11 cellular contexts compared by ENCODE assay signal in genomic region chr10:57849726-57850357, GRCh38.
DNase-seq lines count a peak whose midpoint lies in the region; ATAC-seq and TF ChIP-seq lines count a peak whose summit lies in the region.
"Had no signal": no experiment of that assay in that cellular context is flagged by ENCODE, and none has a peak within 500 bp of the region (broad histone marks: within the 10 kb centered on the region; RNA-seq: fewer than 3 reads in every experiment).

No MANE protein-coding gene starts in this region.

- H3K27ac Mint-ChIP-seq in immature natural killer cell, result no peak overlapping the region

- intact Hi-C loops in right lobe of liver (cut with DNase I), result no loop called here

- no peak overlapping the region for H3K4me3 Mint-ChIP-seq in immature natural killer cell

- ATAC-seq in right lobe of liver, result peak; percentile 59 to 67 (median 64)
- ATAC-seq in HG03039 (IDR thresholded peaks at IDR 0.05; ENCODE audit: unreplicated experiment), result no peak
- no peak for ATAC-seq in HG03045 (IDR thresholded peaks at IDR 0.05; ENCODE audit: unreplicated experiment)
- ATAC-seq in GM21367 (IDR thresholded peaks at IDR 0.05; ENCODE audit: unreplicated experiment), result no peak
- ATAC-seq: HCT116, K562, psoas muscle had no signal

- no peaks in the 10 kb centered on the region for H3K4me1 ChIP-seq in right lobe of liver
- H3K4me1 ChIP-seq: psoas muscle had no signal

- H3K27me3 Mint-ChIP-seq in immature natural killer cell (ENCODE audit: low read depth in 3 of 3), result peaks cover 0 to 3% (median 0%) of the 10 kb centered on the region in 3 donors

- no peaks in the 10 kb centered on the region for H3K36me3 ChIP-seq in right lobe of liver

- TF ChIP-seq POLR2A in right lobe of liver (IDR thresholded peaks at IDR 0.05), result no peak

- H3K27me3 ChIP-seq in right lobe of liver, result no peaks in the 10 kb centered on the region

- in situ Hi-C loops in astrocyte of the cerebellum (cut with HindIII; ENCODE audit: low sequenced_read_pairs), result no loop called here

- peak; percentile 45 for TF ChIP-seq RAD21 in Ishikawa (IDR thresholded peaks at IDR 0.05; ENCODE audit: low read depth)

- H3K36me3 Mint-ChIP-seq in immature natural killer cell, result no peaks in the 10 kb centered on the region

- H3K4me3 ChIP-seq in astrocyte of the cerebellum (ENCODE audit: low read depth, low read length) (no peak overlapping the region), right lobe of liver (no peak overlapping the region)
- H3K4me3 ChIP-seq: K562, psoas muscle had no signal

- WGBS in right lobe of liver (ENCODE audit: insufficient coverage, low coverage, low lambda C conversion rate, missing lambda C conversion rate), result 17% methylated on average over 1 of the region's 1 CpG

- no peaks in the 10 kb centered on the region for H3K9me3 ChIP-seq in right lobe of liver
- H3K9me3 ChIP-seq: psoas muscle had no signal

- DNase-seq in COR-L47 (lab: John Stamatoyannopoulos, UW) (peak; percentile 31), astrocyte of the cerebellum (ENCODE audit: low read depth) (peak; percentile 18), right lobe of liver (no peak), immature natural killer cell (no peak)
- DNase-seq: psoas muscle had no signal

- H3K4me1 Mint-ChIP-seq in immature natural killer cell, result no peaks in the 10 kb centered on the region

- H3K9me3 Mint-ChIP-seq in immature natural killer cell, result peaks cover 0 to 10% (median 2%) of the 10 kb centered on the region in 6 donors

- TF ChIP-seq CTCF in astrocyte of the cerebellum (IDR thresholded peaks at IDR 0.05; ENCODE audit: low read depth, low read length, missing control alignments), result no peak
- TF ChIP-seq CTCF in right lobe of liver (IDR thresholded peaks at IDR 0.05), result peak; percentile 40 to 62 (median 58)

- no peak for TF ChIP-seq EP300 in Ishikawa (IDR thresholded peaks at IDR 0.05; ENCODE audit: borderline replicate concordance)

- H3K27ac ChIP-seq in right lobe of liver, result no peak overlapping the region
- H3K27ac ChIP-seq: psoas muscle had no signal

TF ChIP-seq in Ishikawa, 13 proteins besides CTCF, POLR2A, EP300 and RAD21:
- no peak for TF ChIP-seq CREB1 (IDR thresholded peaks at IDR 0.05; ENCODE audit: low read depth)
- TF ChIP-seq MAX (IDR thresholded peaks at IDR 0.05), result no peak
- TF ChIP-seq TEAD4 (IDR thresholded peaks at IDR 0.05), result no peak
- no peak for TF ChIP-seq USF1 (IDR thresholded peaks at IDR 0.05)
- TF ChIP-seq TAF1 (IDR thresholded peaks at IDR 0.05; ENCODE audit: low read depth), result no peak
- TF ChIP-seq CEBPB (IDR thresholded peaks at IDR 0.05), result no peak
- TF ChIP-seq FOXM1 (IDR thresholded peaks at IDR 0.05; ENCODE audit: borderline replicate concordance, low read depth), result no peak
- no peak for TF ChIP-seq ZBTB7A (IDR thresholded peaks at IDR 0.05; ENCODE audit: low read depth)
- TF ChIP-seq, protein P1, sequence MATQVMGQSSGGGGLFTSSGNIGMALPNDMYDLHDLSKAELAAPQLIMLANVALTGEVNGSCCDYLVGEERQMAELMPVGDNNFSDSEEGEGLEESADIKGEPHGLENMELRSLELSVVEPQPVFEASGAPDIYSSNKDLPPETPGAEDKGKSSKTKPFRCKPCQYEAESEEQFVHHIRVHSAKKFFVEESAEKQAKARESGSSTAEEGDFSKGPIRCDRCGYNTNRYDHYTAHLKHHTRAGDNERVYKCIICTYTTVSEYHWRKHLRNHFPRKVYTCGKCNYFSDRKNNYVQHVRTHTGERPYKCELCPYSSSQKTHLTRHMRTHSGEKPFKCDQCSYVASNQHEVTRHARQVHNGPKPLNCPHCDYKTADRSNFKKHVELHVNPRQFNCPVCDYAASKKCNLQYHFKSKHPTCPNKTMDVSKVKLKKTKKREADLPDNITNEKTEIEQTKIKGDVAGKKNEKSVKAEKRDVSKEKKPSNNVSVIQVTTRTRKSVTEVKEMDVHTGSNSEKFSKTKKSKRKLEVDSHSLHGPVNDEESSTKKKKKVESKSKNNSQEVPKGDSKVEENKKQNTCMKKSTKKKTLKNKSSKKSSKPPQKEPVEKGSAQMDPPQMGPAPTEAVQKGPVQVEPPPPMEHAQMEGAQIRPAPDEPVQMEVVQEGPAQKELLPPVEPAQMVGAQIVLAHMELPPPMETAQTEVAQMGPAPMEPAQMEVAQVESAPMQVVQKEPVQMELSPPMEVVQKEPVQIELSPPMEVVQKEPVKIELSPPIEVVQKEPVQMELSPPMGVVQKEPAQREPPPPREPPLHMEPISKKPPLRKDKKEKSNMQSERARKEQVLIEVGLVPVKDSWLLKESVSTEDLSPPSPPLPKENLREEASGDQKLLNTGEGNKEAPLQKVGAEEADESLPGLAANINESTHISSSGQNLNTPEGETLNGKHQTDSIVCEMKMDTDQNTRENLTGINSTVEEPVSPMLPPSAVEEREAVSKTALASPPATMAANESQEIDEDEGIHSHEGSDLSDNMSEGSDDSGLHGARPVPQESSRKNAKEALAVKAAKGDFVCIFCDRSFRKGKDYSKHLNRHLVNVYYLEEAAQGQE (IDR thresholded peaks at IDR 0.05; ENCODE audit: low read depth), result no peak
- no peak for TF ChIP-seq YY1 (IDR thresholded peaks at IDR 0.05; ENCODE audit: low read depth)
- TF ChIP-seq NFIC (IDR thresholded peaks at IDR 0.05), result no peak

Comparison
In these comparisons a context has a peak if more than half of its experiments do, and no peak if none do; other contexts are left out.
1. DNase-seq: peak in COR-L47 (single experiment) and astrocyte of the cerebellum (single experiment); none in right lobe of liver (0 of 3) and immature natural killer cell (0 of 3).
2. ATAC-seq: peak in right lobe of liver (4 of 4); none in HG03039 (single experiment), HG03045 (single experiment) and GM21367 (single experiment).